19 cellular contexts compared by ENCODE assay signal in genomic region chr18:67451952-67452351, GRCh38.
"Had no signal": no experiment of that assay in that cellular context is flagged by ENCODE, and none has a peak within 500 bp of the region (broad histone marks: within the 10 kb centered on the region; RNA-seq: fewer than 3 reads in every experiment).

No MANE protein-coding gene starts in this region.

- H3K27me3 ChIP-seq: colonic mucosa, spleen, suprapubic skin, thyroid gland had no signal

- H3K4me1 ChIP-seq: colonic mucosa, heart left ventricle, suprapubic skin, thyroid gland had no signal

- ATAC-seq: heart left ventricle, left colon, left ventricle myocardium superior, sciatic nerve had no signal

- H3K27ac Mint-ChIP-seq: naive B cell, nephron, type B pancreatic cell had no signal

- H3K36me3 Mint-ChIP-seq: naive B cell, type B pancreatic cell had no signal

- H3K4me1 Mint-ChIP-seq: nephron had no signal

- H3K9me3 ChIP-seq: colonic mucosa, thyroid gland had no signal

- DNase-seq: colonic mucosa; dermis blood vessel endothelial cell; foreskin melanocyte; heart left ventricle; hippocampal formation; left colon; left ventricle myocardium superior; mesendoderm; naive B cell; spleen; stimulated activated CD4-positive, alpha-beta T cell treated with anti-CD3 and anti-CD28 coated beads, Interleukin-15, amount 100 ng/mL, for 24 hours; stimulated activated CD4-positive, alpha-beta T cell treated with anti-CD3 and anti-CD28 coated beads, Interleukin-1b, Interleukin-23, amount 100 ng/mL, for 48 hours; stimulated activated CD4-positive, alpha-beta T cell treated with anti-CD3 and anti-CD28 coated beads, Interleukin-4, amount 100 ng/mL, for 4 hours; stimulated activated naive CD4-positive, alpha-beta T cell; thyroid gland had no signal

- H3K36me3 ChIP-seq: colonic mucosa, heart left ventricle, spleen, suprapubic skin, thyroid gland had no signal

- H3K4me3 Mint-ChIP-seq: naive B cell, nephron, type B pancreatic cell had no signal

- H3K4me3 ChIP-seq: colonic mucosa, heart left ventricle, spleen, suprapubic skin, thyroid gland had no signal

- H3K27me3 Mint-ChIP-seq: type B pancreatic cell had no signal

- H3K27ac ChIP-seq: colonic mucosa, heart left ventricle, spleen, suprapubic skin, thyroid gland had no signal
